In genomic region chrX:41351923-41352322, GRCh38 we compare ENCODE assay signal across 14 cellular contexts. TPM values are rescaled to one million over a fixed set of nuclear protein-coding genes. Genes with fewer than 3 reads are reported as not detected.
DNase-seq lines count a peak whose midpoint lies in the region; ATAC-seq and TF ChIP-seq lines count a peak whose summit lies in the region.
"Had no signal": no experiment of that assay in that cellular context is flagged by ENCODE, and none has a peak within 500 bp of the region (broad histone marks: within the 10 kb centered on the region; RNA-seq: fewer than 3 reads in every experiment).

No MANE protein-coding gene starts in this region.

- H3K9me2 ChIP-seq in HCT116 (ENCODE audit: insufficient read depth) = no peaks in the 10 kb centered on the region

- peak overlapping the region; percentile 73 for H3K27ac Mint-ChIP-seq in activated CD8-positive, alpha-beta T cell treated with anti-CD3 and anti-CD28 coated beads for 36 hours
- H3K27ac Mint-ChIP-seq in naive B cell = peak overlapping the region in 5 of 6 donors; percentile 80 to 88 (median 86)
- H3K27ac Mint-ChIP-seq: T-helper 2 cell treated with Interferon-gamma antibody and Interleukin-4, amounts not matched to agents 5 μg/mL and 100 μg/mL, for 36 hours had no signal

- no peaks in the 10 kb centered on the region for H3K9me3 ChIP-seq in HCT116 (ENCODE audit: control insufficient read depth in 1 of 2, insufficient read depth in 1 of 2, low read depth in 1 of 2, low read length in 2 of 2)
- H3K9me3 ChIP-seq: body of pancreas had no signal

- H2AFZ ChIP-seq in HCT116 (ENCODE audit: low read depth, low read length, poor library complexity, severe bottlenecking) = no peak overlapping the region

- no peak overlapping the region for H3K27ac ChIP-seq in HCT116 (ENCODE audit: low read depth, low read length)
- H3K27ac ChIP-seq: body of pancreas had no signal

- H3K4me1 ChIP-seq in HCT116 (ENCODE audit: control insufficient read depth in 1 of 2, insufficient read depth in 2 of 2, low read length in 2 of 2) = no peaks in the 10 kb centered on the region
- H3K4me1 ChIP-seq: body of pancreas had no signal

- POLR2A ChIA-PET in HCT116 (lab: Charles Lee) = no interaction called here
- POLR2A ChIA-PET in activated CD8-positive, alpha-beta T cell treated with anti-CD3 and anti-CD28 coated beads for 36 hours (lab: Charles Lee) = interaction anchor here (0.6 kb wide), 1 partner anchor 184 kb away, joined by 3 read pairs; no protein-coding TSS in a partner anchor

- H3K27me3 ChIP-seq in HCT116 (ENCODE audit: insufficient read depth, low read length) = no peaks in the 10 kb centered on the region
- H3K27me3 ChIP-seq: body of pancreas had no signal

- no peak overlapping the region for H3K4me3 ChIP-seq in HCT116 (replicated peaks in 1 of 2; ENCODE audit: low read depth in 1 of 2, low read length in 2 of 2)
- H3K4me3 ChIP-seq: body of pancreas had no signal

- no peak; the same call in 1 of the 2 replicates for ATAC-seq in HCT116
- ATAC-seq in activated CD8-positive, alpha-beta T cell treated with anti-CD3 and anti-CD28 coated beads for 36 hours = no peak
- ATAC-seq in naive B cell (ENCODE audit: low read depth in 2 of 2) = no peak
- ATAC-seq in HG03175 (IDR thresholded peaks at IDR 0.05; ENCODE audit: unreplicated experiment) = no peak
- ATAC-seq: body of pancreas had no signal

- no peak for TF ChIP-seq RAD21 in HCT116 (IDR thresholded peaks at IDR 0.05; ENCODE audit: low read depth)

- RAD21 ChIA-PET in HCT116 (lab: Charles Lee; ENCODE audit: low non-redundant PET in 1 of 2, low total read pairs in 2 of 2, uncharacterized antibody in 2 of 2, unreplicated experiment in 2 of 2) = no interaction called here

- H3K36me3 ChIP-seq in HCT116 (ENCODE audit: control insufficient read depth in 1 of 2, insufficient read depth in 2 of 2, low read length in 2 of 2) = peaks cover 13% of the 10 kb centered on the region in 2 experiments; a peak in 3 of 4 replicates

- in situ Hi-C loops in GM13977 (cut with MboI; ENCODE audit: low pct_unique_long_range_greater_than_20kb, low sequenced_read_pairs, unreplicated experiment) = no loop called here

- peaks cover 33% of the 10 kb centered on the region for H3K36me3 Mint-ChIP-seq in activated CD8-positive, alpha-beta T cell treated with anti-CD3 and anti-CD28 coated beads for 36 hours (ENCODE audit: low read depth)
- H3K36me3 Mint-ChIP-seq in naive B cell = peaks cover 17 to 26% of the 10 kb centered on the region in 2 donors

- TF ChIP-seq CTCF in HCT116 (IDR thresholded peaks at IDR 0.05 in 2 of 3, conservative IDR thresholded peaks at IDR 0.05 in 1 of 3; ENCODE audit: borderline replicate concordance in 1 of 3, insufficient read depth in 1 of 3, low read depth in 2 of 3, low read length in 2 of 3) = no peak
- no peak for TF ChIP-seq CTCF in activated CD8-positive, alpha-beta T cell treated with anti-CD3 and anti-CD28 coated beads for 36 hours (IDR thresholded peaks at IDR 0.05)
- TF ChIP-seq CTCF in GM13977 (IDR thresholded peaks at IDR 0.05; ENCODE audit: extremely low read depth, insufficient read depth, missing control alignments) = no peak

- H4K20me1 ChIP-seq in HCT116 (ENCODE audit: insufficient read depth) = peaks cover 4% of the 10 kb centered on the region; the same call in 1 of the 2 replicates

- DNase-seq in NCI-H1105 treated with DMSO at 0.1 percent for 48 hours (lab: John Stamatoyannopoulos, UW) (peak; percentile 1), NCI-H1105 (lab: John Stamatoyannopoulos, UW) (no peak), HCT116 (ENCODE audit: low read depth, low spot score) (no peak), naive B cell (no peak), GM13977 (ENCODE audit: low spot score) (no peak)
- no peak for DNase-seq in activated CD8-positive, alpha-beta T cell treated with anti-CD3 and anti-CD28 coated beads for 36 hours
- DNase-seq in activated effector memory CD4-positive, alpha-beta T cell treated with Interleukin-2 at 50 U/mL for 16 hours = no peak
- DNase-seq: activated CD4-positive, alpha-beta T cell treated with anti-CD3 and anti-CD28 coated beads for 48 hours; activated effector memory CD4-positive, alpha-beta T cell treated with anti-CD3 and anti-CD28 coated beads, Interleukin-2, amount 50 U/mL, for 16 hours; body of pancreas; hypothalamus; stimulated activated CD4-positive, alpha-beta T cell treated with anti-CD3 and anti-CD28 coated beads, Interleukin-12 subunit alpha, Interleukin-12 subunit beta, amount 100 ng/mL, for 4 hours had no signal

- CTCF ChIA-PET in HCT116 (lab: Charles Lee) = no interaction called here
- CTCF ChIA-PET in activated CD8-positive, alpha-beta T cell treated with anti-CD3 and anti-CD28 coated beads for 36 hours (lab: Charles Lee) = no interaction called here

- H3K27me3 Mint-ChIP-seq in activated CD8-positive, alpha-beta T cell treated with anti-CD3 and anti-CD28 coated beads for 36 hours = no peaks in the 10 kb centered on the region
- H3K27me3 Mint-ChIP-seq in naive B cell = no peaks in the 10 kb centered on the region

- no peak overlapping the region for H3K9ac ChIP-seq in HCT116 (ENCODE audit: low read length)

- H3K4me1 Mint-ChIP-seq in activated CD8-positive, alpha-beta T cell treated with anti-CD3 and anti-CD28 coated beads for 36 hours (ENCODE audit: low read depth) = peaks cover 31% of the 10 kb centered on the region
- peaks cover 5 to 11% (median 11%) of the 10 kb centered on the region in 3 donors for H3K4me1 Mint-ChIP-seq in naive B cell

- peaks cover 4% of the 10 kb centered on the region; the same call in 1 of the 2 replicates for H3K79me2 ChIP-seq in HCT116 (ENCODE audit: insufficient read depth, low read length)

- BruUV-seq in HCT116 (replicated peaks; lab: Mats Ljungman, UMichigan) = TSS peak; percentile 0

- no peak overlapping the region for H3K4me2 ChIP-seq in HCT116 (ENCODE audit: low read length)

- intact Hi-C loops in HCT116 (cut with micrococcal nuclease) = no loop called here
- intact Hi-C loops in activated CD8-positive, alpha-beta T cell treated with anti-CD3 and anti-CD28 coated beads for 36 hours (cut with micrococcal nuclease) = no loop called here

- H3K4me3 Mint-ChIP-seq in activated CD8-positive, alpha-beta T cell treated with anti-CD3 and anti-CD28 coated beads for 36 hours = no peak overlapping the region
- no peak overlapping the region for H3K4me3 Mint-ChIP-seq in naive B cell
- H3K4me3 Mint-ChIP-seq: T-helper 2 cell treated with Interferon-gamma antibody and Interleukin-4, amounts not matched to agents 5 μg/mL and 100 μg/mL, for 36 hours had no signal

- no peak for TF ChIP-seq POLR2A in HCT116 (IDR thresholded peaks at IDR 0.05; ENCODE audit: borderline replicate concordance, extremely low read depth, insufficient read depth, insufficient read length)

- no peaks in the 10 kb centered on the region for H3K9me3 Mint-ChIP-seq in activated CD8-positive, alpha-beta T cell treated with anti-CD3 and anti-CD28 coated beads for 36 hours
- no peaks in the 10 kb centered on the region for H3K9me3 Mint-ChIP-seq in naive B cell
- H3K9me3 Mint-ChIP-seq: T-helper 2 cell treated with Interferon-gamma antibody and Interleukin-4, amounts not matched to agents 5 μg/mL and 100 μg/mL, for 36 hours had no signal

TF ChIP-seq in HCT116, 20 proteins besides CTCF, POLR2A, EP300 and RAD21:
- no peak for TF ChIP-seq EZH2 (IDR thresholded peaks at IDR 0.05)
- peak; percentile 50 for TF ChIP-seq POLR2AphosphoS5 (IDR thresholded peaks at IDR 0.05; ENCODE audit: low read depth, low read length)
- TF ChIP-seq ELF1 (IDR thresholded peaks at IDR 0.05; ENCODE audit: borderline replicate concordance, low read depth) = no peak

RNA-seq across cellular contexts. Expression of gene DDX3X, which starts 18.0 kb away (rescaled TPM):
- total RNA-seq in HCT116 (2021; ENCODE audit: unreplicated experiment) = 253 TPM
- polyA plus RNA-seq in HCT116 (2012) = 114 and 120 TPM in 2 replicates
- 100 to 1,000 TPM; 172 to 181 TPM for total RNA-seq in activated CD8-positive, alpha-beta T cell treated with anti-CD3 and anti-CD28 coated beads for 36 hours
- polyA plus RNA-seq in naive B cell (ENCODE audit: low read depth in 6 of 6) = 100 to 1,000 TPM in 5 of 6 donors, 10 to 100 TPM in 1; 96.7 to 193 (median 158) TPM
